In the genomic region with DNA sequence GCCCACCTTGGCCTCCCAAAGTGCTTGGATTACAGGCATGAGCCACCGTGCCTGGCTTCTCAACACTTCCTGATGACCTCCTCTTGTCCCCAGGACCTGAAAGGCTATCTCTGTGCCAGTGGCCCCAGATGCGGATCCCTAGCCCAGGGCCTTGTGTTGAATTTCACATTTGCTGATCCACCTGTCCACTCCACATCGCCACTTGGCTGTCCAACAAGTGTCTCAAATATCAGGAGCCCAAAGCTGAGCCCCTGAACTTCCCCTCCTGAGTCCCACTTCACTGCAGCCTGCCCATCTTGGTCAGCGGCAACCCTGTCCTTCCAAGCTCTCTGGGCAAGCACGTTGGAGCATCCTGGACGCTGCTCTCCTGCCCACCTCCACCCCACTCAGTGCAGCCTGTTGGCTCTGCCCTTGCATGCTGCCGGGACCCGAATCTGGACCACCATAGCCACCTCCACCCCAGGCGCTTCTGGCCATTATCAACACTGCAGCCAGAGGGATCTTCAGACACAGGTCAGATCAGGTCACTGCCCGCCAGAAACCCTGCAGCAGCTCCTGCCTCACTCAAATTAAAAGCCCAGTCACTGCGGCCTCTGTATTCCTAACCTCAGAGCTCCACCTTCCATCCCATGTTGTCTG, we compare ENCODE assay signal across 23 cellular contexts.
DNase-seq lines count a peak whose midpoint lies in the region; ATAC-seq, FAIRE-seq and TF ChIP-seq lines count a peak whose summit lies in the region.
"Had no signal": no experiment of that assay in that cellular context is flagged by ENCODE, and none has a peak within 500 bp of the region (broad histone marks: within the 10 kb centered on the region; RNA-seq: fewer than 3 reads in every experiment).

No MANE protein-coding gene starts in this region.

- TF ChIP-seq POLR2A in Peyer's patch (IDR thresholded peaks at IDR 0.05) (no peak), sigmoid colon (IDR thresholded peaks at IDR 0.05) (no peak)

- H3K27me3 ChIP-seq in Peyer's patch, result no peaks in the 10 kb centered on the region
- no peaks in the 10 kb centered on the region for H3K27me3 ChIP-seq in sigmoid colon

- intact Hi-C loops in sigmoid colon (cut with DNase I), result no loop called here

- DNase-seq in D341Med (ENCODE audit: low spot score) (peak; percentile 3), Peyer's patch (peak; percentile 11 to 39 (median 18)), islet precursor cell (peak; percentile 26), sigmoid colon (peak; percentile 47), NCI-H748 (lab: John Stamatoyannopoulos, UW; ENCODE audit: unreplicated experiment) (no peak), RCC 7860 (ENCODE audit: low spot score) (no peak)
- DNase-seq: activated CD4-positive, alpha-beta T cell treated with anti-CD3 and anti-CD28 coated beads for 48 hours; activated T-cell treated with anti-CD3 and anti-CD28 coated beads for 4 hours; foreskin keratinocyte; hypothalamus; mesenchymal stem cell; NCI-H1048; NCI-H1930; NCI-H446 treated with DMSO at 0.1 percent for 48 hours; NK-92 treated with Interleukin-12 subunit alpha and Interleukin-12 subunit beta, amount 100 ng/mL, for 24 hours; RPMI8226; SW 1271 had no signal

- H3K4me1 ChIP-seq in Peyer's patch (no peaks in the 10 kb centered on the region), sigmoid colon (no peaks in the 10 kb centered on the region)
- H3K4me1 ChIP-seq: foreskin keratinocyte had no signal

- H3K4me3 ChIP-seq in Peyer's patch, result no peak overlapping the region
- H3K4me3 ChIP-seq in sigmoid colon, result no peak overlapping the region
- H3K4me3 ChIP-seq: thoracic aorta had no signal

- no peak for ATAC-seq in HG03139 (IDR thresholded peaks at IDR 0.05; ENCODE audit: unreplicated experiment)
- no peak for ATAC-seq in GM21367 (IDR thresholded peaks at IDR 0.05; ENCODE audit: unreplicated experiment)
- ATAC-seq: activated naive CD4-positive, alpha-beta T cell treated with anti-CD3 and anti-CD28 coated beads, Interleukin-2, amount 50 U/mL, for 72 hours; foreskin keratinocyte had no signal

- no peak for TF ChIP-seq EP300 in sigmoid colon (IDR thresholded peaks at IDR 0.05)

- no peak overlapping the region for H3K27ac ChIP-seq in Peyer's patch
- H3K27ac ChIP-seq in sigmoid colon, result no peak overlapping the region
- H3K27ac ChIP-seq: epithelial cell of prostate, foreskin keratinocyte, thoracic aorta had no signal

- H3K36me3 ChIP-seq in Peyer's patch (no peaks in the 10 kb centered on the region), sigmoid colon (no peaks in the 10 kb centered on the region)
- H3K36me3 ChIP-seq: thoracic aorta had no signal

- H3K9me3 ChIP-seq in Peyer's patch (no peaks in the 10 kb centered on the region), sigmoid colon (no peaks in the 10 kb centered on the region)
- H3K9me3 ChIP-seq: thoracic aorta had no signal

- TF ChIP-seq CTCF in Peyer's patch (IDR thresholded peaks at IDR 0.05), result no peak
- TF ChIP-seq CTCF in sigmoid colon (IDR thresholded peaks at IDR 0.05), result no peak

- no peak for FAIRE-seq in RCC 7860 (lab: Jason Lieb, UNC)
- FAIRE-seq: GM18507 had no signal

- WGBS in sigmoid colon, 2 donors, result 75 to 76% methylated on average over 11 of the region's 11 CpGs

Comparison
In these comparisons a context has a peak if more than half of its experiments do, and no peak if none do; other contexts are left out.
1. DNase-seq: peak in D341Med (single experiment), Peyer's patch (3 of 3), islet precursor cell (single experiment) and sigmoid colon (single experiment); none in NCI-H748 (single experiment) and RCC 7860 (single experiment).